8 cellular contexts compared by ENCODE assay signal in the genomic region with DNA sequence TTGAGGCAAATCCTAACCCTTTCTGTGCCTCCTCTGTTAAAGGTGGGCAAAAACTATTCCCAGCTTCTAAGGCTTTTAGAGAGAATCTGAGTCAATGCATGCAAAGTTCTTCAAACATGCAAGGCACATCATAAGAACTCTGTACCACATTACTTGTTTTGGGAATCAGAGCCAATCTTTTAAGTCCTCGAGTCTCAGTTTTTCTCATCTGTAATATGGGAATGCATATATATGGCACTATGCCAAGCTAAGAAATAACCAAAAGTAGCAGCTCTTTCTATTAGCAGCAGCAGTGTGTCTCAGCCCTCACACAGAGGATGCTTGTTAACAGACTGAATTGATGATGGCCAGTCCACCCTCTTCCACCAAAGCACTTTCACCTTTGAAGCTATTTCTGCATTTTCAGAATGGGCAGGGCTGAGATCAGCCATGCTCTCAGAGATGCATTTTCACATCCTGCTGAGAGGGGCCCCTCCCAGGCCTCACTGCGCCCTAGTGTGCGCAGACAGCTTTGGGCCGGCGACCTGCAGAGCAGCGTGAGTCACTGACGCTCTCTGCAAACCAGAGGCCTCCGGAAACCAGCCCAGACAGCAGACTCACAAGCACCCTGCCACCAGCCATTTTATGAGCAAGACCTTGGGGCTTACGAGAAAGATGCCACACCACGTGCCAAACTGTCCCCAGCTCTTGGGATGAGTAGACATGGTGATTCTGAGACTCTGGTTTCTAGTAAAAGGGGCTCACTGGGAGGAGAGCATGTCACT.
DNase-seq lines count a peak whose midpoint lies in the region; ATAC-seq and TF ChIP-seq lines count a peak whose summit lies in the region.

No MANE protein-coding gene starts in this region.

- H3K4me3 Mint-ChIP-seq in T-helper 2 cell treated with Interferon-gamma antibody and Interleukin-4, amounts not matched to agents 5 μg/mL and 100 μg/mL, for 36 hours = peak overlapping the region; percentile 37

- no peaks in the 10 kb centered on the region for H3K27me3 Mint-ChIP-seq in T-helper 2 cell treated with Interferon-gamma antibody and Interleukin-4, amounts not matched to agents 5 μg/mL and 100 μg/mL, for 36 hours (ENCODE audit: low read depth)

- H3K9me3 Mint-ChIP-seq in T-helper 2 cell treated with Interferon-gamma antibody and Interleukin-4, amounts not matched to agents 5 μg/mL and 100 μg/mL, for 36 hours = no peaks in the 10 kb centered on the region

- ATAC-seq in GM18873 (IDR thresholded peaks at IDR 0.05; ENCODE audit: low FRiP score, unreplicated experiment) = peak; percentile 74
- ATAC-seq in HG03025 (IDR thresholded peaks at IDR 0.05; ENCODE audit: low FRiP score, unreplicated experiment) = peak; percentile 72

- TF ChIP-seq POLR2A in sigmoid colon (IDR thresholded peaks at IDR 0.05) = no peak

- H3K4me1 Mint-ChIP-seq in T-helper 2 cell treated with Interferon-gamma antibody and Interleukin-4, amounts not matched to agents 5 μg/mL and 100 μg/mL, for 36 hours (ENCODE audit: low read depth) = peaks cover 67% of the 10 kb centered on the region

- peaks cover 90% of the 10 kb centered on the region for H3K36me3 Mint-ChIP-seq in T-helper 2 cell treated with Interferon-gamma antibody and Interleukin-4, amounts not matched to agents 5 μg/mL and 100 μg/mL, for 36 hours (ENCODE audit: low read depth)

- peak overlapping the region; percentile 67 for H3K27ac ChIP-seq in brain microvascular endothelial cell
- no peak overlapping the region for H3K27ac ChIP-seq in sigmoid colon

- intact Hi-C loops in sigmoid colon (cut with DNase I) = no loop called here

- no peak for TF ChIP-seq EP300 in sigmoid colon (IDR thresholded peaks at IDR 0.05)

- peak overlapping the region; percentile 98 for H3K27ac Mint-ChIP-seq in T-helper 2 cell treated with Interferon-gamma antibody and Interleukin-4, amounts not matched to agents 5 μg/mL and 100 μg/mL, for 36 hours

- no peaks in the 10 kb centered on the region for H3K4me1 ChIP-seq in sigmoid colon

- H3K36me3 ChIP-seq in brain microvascular endothelial cell (replicated peaks) (no peaks in the 10 kb centered on the region), sigmoid colon (no peaks in the 10 kb centered on the region)

- 73 to 84% methylated on average over 10 of the region's 10 CpGs for WGBS in sigmoid colon, 2 donors

- in situ Hi-C loops in brain microvascular endothelial cell (cut with HindIII; ENCODE audit: low pct_ligation_motif_present, low sequenced_read_pairs) = no loop called here

- TF ChIP-seq CTCF in brain microvascular endothelial cell (IDR thresholded peaks at IDR 0.05; ENCODE audit: low read depth, low read length, missing control alignments) (no peak), sigmoid colon (IDR thresholded peaks at IDR 0.05) (no peak)

- no peaks in the 10 kb centered on the region for H3K9me3 ChIP-seq in sigmoid colon

- H3K27me3 ChIP-seq in brain microvascular endothelial cell (replicated peaks) (no peaks in the 10 kb centered on the region), sigmoid colon (no peaks in the 10 kb centered on the region)

- no peak overlapping the region for H3K4me3 ChIP-seq in brain microvascular endothelial cell (ENCODE audit: low read depth, low read length)
- no peak overlapping the region for H3K4me3 ChIP-seq in sigmoid colon

- DNase-seq in T-helper 2 cell treated with Interferon-gamma antibody and Interleukin-4, amounts not matched to agents 5 μg/mL and 100 μg/mL, for 36 hours (ENCODE audit: low spot score) = peak; percentile 91
- peak; percentile 91 for DNase-seq in brain microvascular endothelial cell
- DNase-seq in stimulated activated CD4-positive, alpha-beta T cell treated with anti-CD3 and anti-CD28 coated beads, Interleukin-2, amount 100 ng/mL, for 48 hours = peak; percentile 71 to 72
- no peak for DNase-seq in NCI-H1092 (lab: John Stamatoyannopoulos, UW)
- DNase-seq in sigmoid colon = no peak
- DNase-seq in COLO829 (ENCODE audit: low spot score) = no peak

Comparison
In these comparisons a context has a peak if more than half of its experiments do, and no peak if none do; other contexts are left out.
1. DNase-seq: peak in T-helper 2 cell treated with Interferon-gamma antibody and Interleukin-4, amounts not matched to agents 5 μg/mL and 100 μg/mL, for 36 hours (single experiment), brain microvascular endothelial cell (single experiment) and stimulated activated CD4-positive, alpha-beta T cell treated with anti-CD3 and anti-CD28 coated beads, Interleukin-2, amount 100 ng/mL, for 48 hours (2 of 2); none in NCI-H1092 (single experiment), sigmoid colon (single experiment) and COLO829 (single experiment).